Comparison of ENCODE assay signal across 16 cellular contexts in genomic region chr6:35073211-35073610, GRCh38.
"Had no signal": no experiment of that assay in that cellular context is flagged by ENCODE, and none has a peak within 500 bp of the region (broad histone marks: within the 10 kb centered on the region; RNA-seq: fewer than 3 reads in every experiment).

No MANE protein-coding gene starts in this region.

- H3K36me3 ChIP-seq: colonic mucosa had no signal

- ATAC-seq: activated CD8-positive, alpha-beta T cell treated with anti-CD3 and anti-CD28 coated beads, Interleukin-2, amount 10 ng/mL, durations not matched to agents 7 days and 5 days; left lobe of liver; natural killer cell; pancreas; T-cell had no signal

- H3K27ac ChIP-seq: colonic mucosa, pancreas, WERI-Rb-1 had no signal

- H3K4me3 ChIP-seq: colonic mucosa, pancreas had no signal

- DNase-seq: activated CD4-positive, alpha-beta T cell treated with anti-CD3 and anti-CD28 coated beads for 1 hour; activated CD4-positive, alpha-beta T cell treated with anti-CD3 and anti-CD28 coated beads, Interleukin-2, amount 50 U/mL, for 1 hour; activated CD8-positive, alpha-beta T cell treated with anti-CD3 and anti-CD28 coated beads, Interleukin-2, amount 10 ng/mL, durations not matched to agents 7 days and 5 days; activated gamma-delta T cell; anterior cingulate cortex; colonic mucosa; mammary epithelial cell; midbrain; natural killer cell; small intestine; stimulated activated CD4-positive, alpha-beta T cell treated with anti-CD3 and anti-CD28 coated beads, Interleukin-4, amount 100 ng/mL, for 1 hour; stimulated activated naive CD4-positive, alpha-beta T cell treated with Interleukin-2 at 50 U/mL for 16 hours; T-cell; WERI-Rb-1 had no signal

- H3K9me3 ChIP-seq: colonic mucosa, pancreas had no signal

- H3K27me3 ChIP-seq: colonic mucosa, pancreas had no signal

- H3K4me1 ChIP-seq: colonic mucosa, pancreas had no signal
